9 cellular contexts compared by ENCODE assay signal in the genomic region with DNA sequence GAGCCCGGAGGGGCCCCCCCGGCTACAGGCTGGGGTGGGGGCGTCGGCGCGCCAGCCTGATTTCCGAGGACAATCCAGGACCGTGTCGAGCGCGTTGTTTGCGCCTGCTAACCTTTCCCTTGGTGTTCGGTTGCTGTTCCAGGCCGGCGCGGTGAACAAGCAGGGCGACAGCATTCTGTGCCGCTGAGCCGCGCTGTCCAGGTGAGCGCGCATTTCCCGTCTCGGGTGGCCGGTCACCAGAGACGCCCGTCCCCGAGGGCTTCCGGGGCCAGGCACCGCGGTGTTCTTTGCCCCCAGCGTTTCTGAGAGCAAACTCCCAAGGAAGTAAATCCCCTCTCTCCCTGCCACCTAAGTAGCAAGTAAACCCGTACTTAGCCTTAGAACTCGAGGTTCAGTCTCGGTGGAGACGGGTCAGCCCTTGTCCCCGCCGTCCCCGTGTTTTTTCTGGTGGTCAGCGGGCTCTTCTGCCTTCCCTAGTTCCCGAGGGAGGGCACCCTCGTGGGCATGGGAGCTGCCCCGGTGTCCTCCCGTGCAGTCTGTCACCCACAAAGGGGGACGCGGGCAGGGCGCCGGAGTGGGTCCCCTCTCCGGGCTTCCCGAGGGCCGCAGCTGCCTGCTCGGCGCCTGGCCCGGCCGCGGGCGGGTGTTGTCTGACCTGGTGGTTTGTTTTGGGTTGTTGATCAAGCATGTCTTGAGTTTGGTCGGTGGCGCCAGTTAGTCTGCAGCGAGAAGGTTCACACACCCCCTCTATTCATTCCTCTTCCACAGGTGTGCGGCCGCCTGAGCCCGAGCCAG. TPM values are rescaled to one million over a fixed set of nuclear protein-coding genes. Genes with fewer than 3 reads are reported as not detected.
DNase-seq lines count a peak whose midpoint lies in the region; ATAC-seq lines count a peak whose summit lies in the region.
"Had no signal": no experiment of that assay in that cellular context is flagged by ENCODE, and none has a peak within 500 bp of the region (broad histone marks: within the 10 kb centered on the region; RNA-seq: fewer than 3 reads in every experiment).

No MANE protein-coding gene starts in this region.

- H3K4me3 Mint-ChIP-seq in activated T-cell treated with anti-CD3 and anti-CD28 coated beads, Interleukin-2, amount 50 U/mL, for 72 hours, result peak overlapping the region; percentile 27 to 63
- H3K4me3 Mint-ChIP-seq in naive B cell, result peak overlapping the region in 6 of 8 donors; percentile 26 to 66 (median 42)

- no peak overlapping the region for H3K27ac Mint-ChIP-seq in activated T-cell treated with anti-CD3 and anti-CD28 coated beads, Interleukin-2, amount 50 U/mL, for 72 hours
- no peak overlapping the region for H3K27ac Mint-ChIP-seq in naive B cell

- peaks cover 0 to 2% of the 10 kb centered on the region in 2 donors for H3K36me3 Mint-ChIP-seq in activated T-cell treated with anti-CD3 and anti-CD28 coated beads, Interleukin-2, amount 50 U/mL, for 72 hours (ENCODE audit: insufficient read depth in 2 of 2)
- H3K36me3 Mint-ChIP-seq in naive B cell, result no peaks in the 10 kb centered on the region

- no peaks in the 10 kb centered on the region for H3K4me1 Mint-ChIP-seq in activated T-cell treated with anti-CD3 and anti-CD28 coated beads, Interleukin-2, amount 50 U/mL, for 72 hours (ENCODE audit: low read depth)
- H3K4me1 Mint-ChIP-seq in naive B cell, result peaks cover 4 to 9% (median 8%) of the 10 kb centered on the region in 3 donors

- no peak for ATAC-seq in activated T-cell treated with anti-CD3 and anti-CD28 coated beads, Interleukin-2, amount 50 U/mL, for 72 hours (replicated peaks in 1 of 2)
- peak; percentile 37 for ATAC-seq in esophagus mucosa
- no peak for ATAC-seq in naive B cell (ENCODE audit: low read depth in 2 of 2)
- no peak for ATAC-seq in GM18907 (IDR thresholded peaks at IDR 0.05; ENCODE audit: unreplicated experiment)
- no peak for ATAC-seq in HG02642 (IDR thresholded peaks at IDR 0.05; ENCODE audit: poor library complexity, unreplicated experiment)

- peaks cover 56% of the 10 kb centered on the region for H3K27me3 Mint-ChIP-seq in activated T-cell treated with anti-CD3 and anti-CD28 coated beads, Interleukin-2, amount 50 U/mL, for 72 hours (ENCODE audit: low read depth)
- H3K27me3 Mint-ChIP-seq in naive B cell, result peaks cover 50 to 55% (median 51%) of the 10 kb centered on the region in 3 donors

- H3K9me3 Mint-ChIP-seq in activated T-cell treated with anti-CD3 and anti-CD28 coated beads, Interleukin-2, amount 50 U/mL, for 72 hours, result no peaks in the 10 kb centered on the region
- H3K9me3 Mint-ChIP-seq in naive B cell, result peaks cover 0 to 12% (median 0%) of the 10 kb centered on the region in 7 donors

- no peak for DNase-seq in activated T-cell treated with anti-CD3 and anti-CD28 coated beads, Interleukin-2, amount 50 U/mL, for 72 hours
- no peak for DNase-seq in activated T-cell treated with anti-CD3 and anti-CD28 coated beads, Interleukin-2, amount 50 U/mL, for 1 hour
- DNase-seq in NCI-H748 (lab: John Stamatoyannopoulos, UW; ENCODE audit: unreplicated experiment) (peak; percentile 98), naive B cell (no peak), GM19238 (ENCODE audit: insufficient read length, low spot score) (no peak)

RNA-seq across cellular contexts. Expression of a gene that starts 1.5 kb away (rescaled TPM):
- not detected for total RNA-seq in activated T-cell treated with anti-CD3 and anti-CD28 coated beads, Interleukin-2, amount 50 U/mL, for 72 hours
- total RNA-seq in esophagus mucosa, result 10.2 TPM
- polyA plus RNA-seq in naive B cell (ENCODE audit: low read depth in 6 of 6), result not detected
- total RNA-seq: activated CD8-positive, alpha-beta memory T cell treated with anti-CD3 and anti-CD28 coated beads for 36 hours had no signal

Comparison
In these comparisons a context has a peak if more than half of its experiments do, and no peak if none do; other contexts are left out.
1. RNA of a gene that starts 1.5 kb away (total RNA-seq): 10.2 TPM in esophagus mucosa (single experiment); not detected in activated T-cell treated with anti-CD3 and anti-CD28 coated beads, Interleukin-2, amount 50 U/mL, for 72 hours; every median in the first group is over 10 times any median in the second.